2 cellular contexts compared by ENCODE assay signal in the genomic region with DNA sequence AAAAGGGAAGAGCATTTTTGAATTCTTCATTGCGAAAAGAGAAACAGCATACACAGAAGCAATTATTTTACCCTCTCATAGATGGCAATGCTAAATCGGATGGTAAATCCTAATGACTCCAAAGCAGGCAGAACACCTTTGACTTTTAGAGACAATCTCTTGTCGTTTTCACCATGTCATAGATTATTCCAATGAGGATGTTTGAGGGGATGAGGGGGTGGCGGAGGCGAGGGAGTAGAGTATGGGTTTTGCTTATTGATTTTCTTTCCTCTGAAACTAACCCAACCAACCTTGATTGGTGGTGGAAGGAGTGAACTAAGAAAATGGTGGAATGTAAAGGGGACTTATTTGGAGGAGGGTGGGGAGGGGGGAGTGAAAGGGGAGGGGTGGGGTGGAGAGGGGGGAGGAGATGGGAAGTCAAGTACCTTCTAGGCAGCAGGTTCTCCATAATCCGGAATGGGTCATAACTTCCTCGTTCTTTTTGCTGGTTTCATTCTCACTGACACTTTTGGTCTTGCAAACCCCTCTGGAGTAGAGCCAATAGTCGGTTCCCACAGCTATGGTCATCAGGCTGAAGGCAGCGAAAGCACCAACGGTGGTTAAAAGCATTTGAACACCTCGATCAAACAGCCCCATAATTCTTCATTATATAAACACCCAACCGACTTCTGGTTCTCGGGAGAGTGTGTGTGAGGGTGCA.
TF ChIP-seq lines count a peak whose summit lies in the region.

No MANE protein-coding gene starts in this region.

TF ChIP-seq in SK-N-SH, 30 proteins besides CTCF, POLR2A, EP300 and RAD21 (continued from another document):
- TF ChIP-seq, protein P1, sequence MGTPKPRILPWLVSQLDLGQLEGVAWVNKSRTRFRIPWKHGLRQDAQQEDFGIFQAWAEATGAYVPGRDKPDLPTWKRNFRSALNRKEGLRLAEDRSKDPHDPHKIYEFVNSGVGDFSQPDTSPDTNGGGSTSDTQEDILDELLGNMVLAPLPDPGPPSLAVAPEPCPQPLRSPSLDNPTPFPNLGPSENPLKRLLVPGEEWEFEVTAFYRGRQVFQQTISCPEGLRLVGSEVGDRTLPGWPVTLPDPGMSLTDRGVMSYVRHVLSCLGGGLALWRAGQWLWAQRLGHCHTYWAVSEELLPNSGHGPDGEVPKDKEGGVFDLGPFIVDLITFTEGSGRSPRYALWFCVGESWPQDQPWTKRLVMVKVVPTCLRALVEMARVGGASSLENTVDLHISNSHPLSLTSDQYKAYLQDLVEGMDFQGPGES (IDR thresholded peaks at IDR 0.05; ENCODE audit: low read depth, low read length) = no peak
- TF ChIP-seq MXI1 (IDR thresholded peaks at IDR 0.05; ENCODE audit: low read depth, low read length) = no peak
- no peak for TF ChIP-seq NFIC (IDR thresholded peaks at IDR 0.05; ENCODE audit: borderline replicate concordance)
- TF ChIP-seq GABPA (IDR thresholded peaks at IDR 0.05; ENCODE audit: low read depth) = no peak
- no peak for TF ChIP-seq SIN3A (IDR thresholded peaks at IDR 0.05; ENCODE audit: borderline replicate concordance, low read depth, low read length)
- no peak for TF ChIP-seq JUND (IDR thresholded peaks at IDR 0.05)
- TF ChIP-seq TEAD4 (IDR thresholded peaks at IDR 0.05; ENCODE audit: borderline replicate concordance, insufficient read depth) = no peak
- no peak for TF ChIP-seq ZBTB33 (IDR thresholded peaks at IDR 0.05; ENCODE audit: borderline replicate concordance, low read depth)
- TF ChIP-seq YY1 (IDR thresholded peaks at IDR 0.05; ENCODE audit: low read depth) = no peak
- no peak for TF ChIP-seq PBX3 (IDR thresholded peaks at IDR 0.05)
- no peak for TF ChIP-seq NRF1 (IDR thresholded peaks at IDR 0.05; ENCODE audit: low read depth, low read length)
- TF ChIP-seq USF2 (IDR thresholded peaks at IDR 0.05; ENCODE audit: borderline replicate concordance, low read depth, low read length) = no peak
- no peak for TF ChIP-seq CHD2 (IDR thresholded peaks at IDR 0.05; ENCODE audit: low read length, partially characterized antibody)
- no peak for TF ChIP-seq RFX5 (IDR thresholded peaks at IDR 0.05; ENCODE audit: low read length)
- no peak for TF ChIP-seq MAX (IDR thresholded peaks at IDR 0.05; ENCODE audit: low read depth)
- no peak for TF ChIP-seq GATA2 (CRISPR knock-in tag; IDR thresholded peaks at IDR 0.05)

TF ChIP-seq in SK-N-SH treated with all-trans-retinoic acid at 6 μM for 48 hours, 23 proteins besides CTCF, POLR2A, EP300 and RAD21 (continued from another document):
- TF ChIP-seq PATZ1 (CRISPR knock-in tag; IDR thresholded peaks at IDR 0.05; ENCODE audit: borderline replicate concordance) = no peak
- no peak for TF ChIP-seq TOX (CRISPR knock-in tag; IDR thresholded peaks at IDR 0.05; ENCODE audit: borderline replicate concordance)
- no peak for TF ChIP-seq TCF4 (CRISPR knock-in tag; IDR thresholded peaks at IDR 0.05; ENCODE audit: borderline replicate concordance)
- no peak for TF ChIP-seq OSR1 (CRISPR knock-in tag; IDR thresholded peaks at IDR 0.05)
- TF ChIP-seq ZFP30 (CRISPR knock-in tag; IDR thresholded peaks at IDR 0.05) = no peak
- TF ChIP-seq ZNF565 (CRISPR knock-in tag; conservative IDR thresholded peaks at IDR 0.05; ENCODE audit: low read depth) = no peak
- no peak for TF ChIP-seq BACH2 (CRISPR knock-in tag; IDR thresholded peaks at IDR 0.05; ENCODE audit: borderline replicate concordance)
- TF ChIP-seq CSDC2 (CRISPR knock-in tag; IDR thresholded peaks at IDR 0.05) = no peak
- no peak for TF ChIP-seq CSRNP3 (CRISPR knock-in tag; IDR thresholded peaks at IDR 0.05)
